In the genomic region with DNA sequence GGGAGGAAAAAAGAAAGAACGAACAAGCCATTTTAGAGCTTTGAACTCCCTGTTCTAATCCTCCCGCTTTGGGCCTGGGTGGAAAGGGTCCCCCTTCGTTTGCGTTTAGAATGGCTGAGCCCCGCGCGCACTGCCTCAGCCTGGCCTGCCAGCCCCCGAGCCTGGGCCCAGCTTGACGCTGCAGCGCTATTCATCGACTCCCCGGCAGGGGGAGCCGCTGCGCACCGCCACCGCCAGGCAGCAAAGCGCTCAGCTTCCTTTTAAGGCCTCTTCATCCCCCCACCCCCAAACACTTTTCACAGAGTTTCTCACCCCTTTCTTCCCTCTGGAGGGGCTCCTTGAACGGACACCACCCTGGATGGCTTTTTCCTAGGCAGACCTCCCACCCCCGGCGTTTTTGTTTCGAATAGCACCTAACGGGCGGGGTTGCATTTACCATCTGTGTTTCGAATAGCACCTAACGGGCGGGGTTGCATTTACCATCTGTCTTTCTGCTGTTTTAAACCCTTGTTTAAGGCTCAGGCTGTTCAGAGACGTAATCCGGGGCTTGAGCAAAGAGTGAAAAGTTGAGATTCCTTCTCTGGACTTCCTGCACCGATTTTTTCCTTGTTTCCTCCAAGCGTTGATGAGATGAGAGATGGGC, we compare ENCODE assay signal across 11 cellular contexts. TPM values are rescaled to one million over a fixed set of nuclear protein-coding genes. Genes with fewer than 3 reads are reported as not detected.
DNase-seq lines count a peak whose midpoint lies in the region; ATAC-seq and TF ChIP-seq lines count a peak whose summit lies in the region.
"Had no signal": no experiment of that assay in that cellular context is flagged by ENCODE, and none has a peak within 500 bp of the region (broad histone marks: within the 10 kb centered on the region; RNA-seq: fewer than 3 reads in every experiment).

No MANE protein-coding gene starts in this region.

- H3K27me3 ChIP-seq in BJ (ENCODE audit: control insufficient read depth, insufficient read depth, low read length) (no peaks in the 10 kb centered on the region), adipocyte (replicated peaks; ENCODE audit: control insufficient read depth, insufficient read depth, low read length) (no peaks in the 10 kb centered on the region)

- H3K4me3 ChIP-seq in BJ (ENCODE audit: low read depth, low read length) (no peak overlapping the region), adipocyte (ENCODE audit: low read length) (peak overlapping the region; percentile 85), coronary artery (no peak overlapping the region)
- H3K4me3 ChIP-seq: HAP-1 had no signal

- H3K27ac ChIP-seq in coronary artery, result no peak overlapping the region

- no peaks in the 10 kb centered on the region for H3K36me3 Mint-ChIP-seq in stimulated activated effector memory CD8-positive, alpha-beta T cell treated with anti-CD3 and anti-CD28 coated beads, Interleukin-12 subunit alpha, Interleukin-12 subunit beta, amount 100 ng/mL, for 72 hours
- H3K36me3 Mint-ChIP-seq: brain; stimulated activated naive B cell treated with anti-CD40 and anti-IgM and Interleukin-4, amounts not matched to agents 10 μg/mL and 1 μg/mL and 100 μg/mL, for 72 hours had no signal

- no peaks in the 10 kb centered on the region for H3K9me3 ChIP-seq in adipocyte (ENCODE audit: control insufficient read depth, low read length)
- H3K9me3 ChIP-seq: HAP-1 had no signal

- no peak for DNase-seq in BJ (ENCODE audit: low read depth)
- DNase-seq in HuH-7 (ENCODE audit: low spot score), result peak; percentile 39
- DNase-seq in adipocyte (ENCODE audit: low read depth), result no peak
- peak; percentile 43 for DNase-seq in left kidney (ENCODE audit: low read depth, low spot score)
- peak; percentile 8 to 49 for DNase-seq in stimulated activated effector memory CD8-positive, alpha-beta T cell treated with anti-CD3 and anti-CD28 coated beads, Interleukin-12 subunit alpha, Interleukin-12 subunit beta, amount 100 ng/mL, for 72 hours (ENCODE audit: low spot score in 2 of 2)
- DNase-seq in coronary artery (ENCODE audit: low spot score), result no peak
- DNase-seq in SKM-1 (lab: John Stamatoyannopoulos, UW; ENCODE audit: unreplicated experiment), result no peak
- DNase-seq: stimulated activated naive B cell treated with anti-CD40 and anti-IgM and Interleukin-4, amounts not matched to agents 10 μg/mL and 1 μg/mL and 100 μg/mL, for 72 hours had no signal

- POLR2A ChIA-PET in BJ (lab: Charles Lee), result no interaction called here

- no peaks in the 10 kb centered on the region for H3K4me1 Mint-ChIP-seq in stimulated activated effector memory CD8-positive, alpha-beta T cell treated with anti-CD3 and anti-CD28 coated beads, Interleukin-12 subunit alpha, Interleukin-12 subunit beta, amount 100 ng/mL, for 72 hours
- H3K4me1 Mint-ChIP-seq: brain; stimulated activated naive B cell treated with anti-CD40 and anti-IgM and Interleukin-4, amounts not matched to agents 10 μg/mL and 1 μg/mL and 100 μg/mL, for 72 hours had no signal

- no peak for ATAC-seq in stimulated activated effector memory CD8-positive, alpha-beta T cell treated with anti-CD3 and anti-CD28 coated beads, Interleukin-12 subunit alpha, Interleukin-12 subunit beta, amount 100 ng/mL, for 72 hours
- no peak for ATAC-seq in GM18520 (IDR thresholded peaks at IDR 0.05; ENCODE audit: unreplicated experiment)

- peaks cover 5% of the 10 kb centered on the region for H3K9me3 Mint-ChIP-seq in stimulated activated effector memory CD8-positive, alpha-beta T cell treated with anti-CD3 and anti-CD28 coated beads, Interleukin-12 subunit alpha, Interleukin-12 subunit beta, amount 100 ng/mL, for 72 hours

- H3K9ac ChIP-seq in adipocyte (ENCODE audit: low read length), result no peak overlapping the region

- no peaks in the 10 kb centered on the region for H3K36me3 ChIP-seq in BJ (ENCODE audit: control insufficient read depth, insufficient read depth, low read length)
- no peaks in the 10 kb centered on the region for H3K36me3 ChIP-seq in adipocyte (ENCODE audit: control insufficient read depth, insufficient read depth, low read length, severe bottlenecking)
- H3K36me3 ChIP-seq: HAP-1 had no signal

- CTCF ChIA-PET in BJ (lab: Yijun Ruan, JAX), result interaction anchor here (1.5 kb wide), 1 partner anchor 19 kb away, joined by 3 read pairs; no protein-coding TSS in a partner anchor

- no peaks in the 10 kb centered on the region for H3K4me1 ChIP-seq in adipocyte (ENCODE audit: control insufficient read depth, insufficient read depth, low read length)
- H3K4me1 ChIP-seq: HAP-1 had no signal

- no peak overlapping the region for H3K4me3 Mint-ChIP-seq in stimulated activated effector memory CD8-positive, alpha-beta T cell treated with anti-CD3 and anti-CD28 coated beads, Interleukin-12 subunit alpha, Interleukin-12 subunit beta, amount 100 ng/mL, for 72 hours

- no peak overlapping the region for H3K27ac Mint-ChIP-seq in stimulated activated effector memory CD8-positive, alpha-beta T cell treated with anti-CD3 and anti-CD28 coated beads, Interleukin-12 subunit alpha, Interleukin-12 subunit beta, amount 100 ng/mL, for 72 hours
- H3K27ac Mint-ChIP-seq: brain; stimulated activated naive B cell treated with anti-CD40 and anti-IgM and Interleukin-4, amounts not matched to agents 10 μg/mL and 1 μg/mL and 100 μg/mL, for 72 hours had no signal

- TF ChIP-seq CTCF in BJ (IDR thresholded peaks at IDR 0.05; ENCODE audit: insufficient read depth, low read depth, low read length) (peak; percentile 70), coronary artery (IDR thresholded peaks at IDR 0.05) (no peak)

RNA-seq across cellular contexts. Expression of gene PIWIL1, which starts 56.4 kb away (rescaled TPM):
- not detected in 2 replicates for polyA plus RNA-seq in BJ (2011; rRNA removed)
- polyA minus RNA-seq in BJ (2011; rRNA and poly(A)+ RNA removed), result not detected in 2 replicates

Comparison
In these comparisons a context has a peak if more than half of its experiments do, and no peak if none do; other contexts are left out.
1. DNase-seq: peak in HuH-7 (single experiment), left kidney (single experiment) and stimulated activated effector memory CD8-positive, alpha-beta T cell treated with anti-CD3 and anti-CD28 coated beads, Interleukin-12 subunit alpha, Interleukin-12 subunit beta, amount 100 ng/mL, for 72 hours (2 of 2); none in BJ (single experiment), adipocyte (single experiment), coronary artery (single experiment) and SKM-1 (single experiment).